8 cellular contexts compared by ENCODE assay signal in genomic region chr21:44793269-44794030, GRCh38. TPM values are rescaled to one million over a fixed set of nuclear protein-coding genes. Genes with fewer than 3 reads are reported as not detected.
DNase-seq lines count a peak whose midpoint lies in the region; ATAC-seq and TF ChIP-seq lines count a peak whose summit lies in the region.

No MANE protein-coding gene starts in this region.

- no peak overlapping the region for H3K4me3 ChIP-seq in CD8-positive, alpha-beta T cell (ENCODE audit: low read depth, low read length)
- H3K4me3 ChIP-seq in brain microvascular endothelial cell (ENCODE audit: low read depth, low read length) = no peak overlapping the region

- peak; percentile 90 for TF ChIP-seq CTCF in CD8-positive, alpha-beta T cell (IDR thresholded peaks at IDR 0.05)
- TF ChIP-seq CTCF in brain microvascular endothelial cell (IDR thresholded peaks at IDR 0.05; ENCODE audit: low read depth, low read length, missing control alignments) = peak; percentile 79

- POLR2A ChIA-PET in CD8-positive, alpha-beta T cell (lab: Charles Lee) = interaction anchor here (1.5 kb wide), 1 partner anchor 283 kb away, joined by 7 read pairs; no protein-coding TSS in a partner anchor

- in situ Hi-C loops in brain microvascular endothelial cell (cut with HindIII; ENCODE audit: low pct_ligation_motif_present, low sequenced_read_pairs) = no loop called here

- H3K27ac Mint-ChIP-seq in CD8-positive, alpha-beta T cell = peak overlapping the region; percentile 49
- peak overlapping the region; percentile 17 for H3K27ac Mint-ChIP-seq in T-helper 1 cell treated with Interleukin-12 subunit alpha and Interleukin-12 subunit beta and Interleukin-4 antibody, amounts not matched to agents 30 μg/mL and 1 μg/mL, for 36 hours
- H3K27ac Mint-ChIP-seq in immature natural killer cell = peak overlapping the region in 3 of 6 donors; percentile 1 to 40 (median 39)

- H3K36me3 Mint-ChIP-seq in CD8-positive, alpha-beta T cell = peaks cover 62% of the 10 kb centered on the region
- peaks cover 27% of the 10 kb centered on the region for H3K36me3 Mint-ChIP-seq in T-helper 1 cell treated with Interleukin-12 subunit alpha and Interleukin-12 subunit beta and Interleukin-4 antibody, amounts not matched to agents 30 μg/mL and 1 μg/mL, for 36 hours (ENCODE audit: low read depth)
- peaks cover 4 to 5% (median 5%) of the 10 kb centered on the region in 3 donors for H3K36me3 Mint-ChIP-seq in immature natural killer cell

- no peak overlapping the region for H3K27ac ChIP-seq in CD8-positive, alpha-beta T cell (ENCODE audit: low read depth, low read length)
- no peak overlapping the region for H3K27ac ChIP-seq in brain microvascular endothelial cell

- no peaks in the 10 kb centered on the region for H3K36me3 ChIP-seq in CD8-positive, alpha-beta T cell (ENCODE audit: insufficient read depth, low read length)
- H3K36me3 ChIP-seq in brain microvascular endothelial cell (replicated peaks) = peaks cover 13% of the 10 kb centered on the region

- no peak overlapping the region for H3K4me3 Mint-ChIP-seq in CD8-positive, alpha-beta T cell
- no peak overlapping the region for H3K4me3 Mint-ChIP-seq in T-helper 1 cell treated with Interleukin-12 subunit alpha and Interleukin-12 subunit beta and Interleukin-4 antibody, amounts not matched to agents 30 μg/mL and 1 μg/mL, for 36 hours
- H3K4me3 Mint-ChIP-seq in immature natural killer cell = no peak overlapping the region

- peak; percentile 97 for ATAC-seq in CD8-positive, alpha-beta T cell
- ATAC-seq in GM21423 (IDR thresholded peaks at IDR 0.05; ENCODE audit: unreplicated experiment) (peak; percentile 72), GM19463 (IDR thresholded peaks at IDR 0.05; ENCODE audit: unreplicated experiment) (no peak)

- no peaks in the 10 kb centered on the region for H3K27me3 Mint-ChIP-seq in CD8-positive, alpha-beta T cell (ENCODE audit: low read depth)
- H3K27me3 Mint-ChIP-seq in T-helper 1 cell treated with Interleukin-12 subunit alpha and Interleukin-12 subunit beta and Interleukin-4 antibody, amounts not matched to agents 30 μg/mL and 1 μg/mL, for 36 hours (ENCODE audit: low read depth) = no peaks in the 10 kb centered on the region
- H3K27me3 Mint-ChIP-seq in immature natural killer cell (ENCODE audit: low read depth in 3 of 3) = no peaks in the 10 kb centered on the region

- intact Hi-C loops in CD8-positive, alpha-beta T cell (cut with DNase I, micrococcal nuclease) = loop anchor here (1.0 to 2.0 kb wide), 3 partner anchors 51 to 283 kb away; no protein-coding TSS in a partner anchor

- CTCF ChIA-PET in CD8-positive, alpha-beta T cell (lab: Charles Lee) = interaction anchor here (0.6 to 4.1 kb wide), 44 partner anchors 9 to 490 kb away, joined by 3 to 118 read pairs (median 4); partner anchors contain the start of gene UBE2G2

- no peaks in the 10 kb centered on the region for H3K27me3 ChIP-seq in CD8-positive, alpha-beta T cell (ENCODE audit: insufficient read depth, low read length)
- H3K27me3 ChIP-seq in brain microvascular endothelial cell (replicated peaks) = no peaks in the 10 kb centered on the region

- peaks cover 10% of the 10 kb centered on the region for H3K4me1 ChIP-seq in CD8-positive, alpha-beta T cell (ENCODE audit: insufficient read depth, low read length)

- no peaks in the 10 kb centered on the region for H3K9me3 Mint-ChIP-seq in CD8-positive, alpha-beta T cell
- no peaks in the 10 kb centered on the region for H3K9me3 Mint-ChIP-seq in T-helper 1 cell treated with Interleukin-12 subunit alpha and Interleukin-12 subunit beta and Interleukin-4 antibody, amounts not matched to agents 30 μg/mL and 1 μg/mL, for 36 hours
- no peaks in the 10 kb centered on the region for H3K9me3 Mint-ChIP-seq in immature natural killer cell

- peaks cover 68% of the 10 kb centered on the region for H3K4me1 Mint-ChIP-seq in CD8-positive, alpha-beta T cell (ENCODE audit: low read depth)
- H3K4me1 Mint-ChIP-seq in T-helper 1 cell treated with Interleukin-12 subunit alpha and Interleukin-12 subunit beta and Interleukin-4 antibody, amounts not matched to agents 30 μg/mL and 1 μg/mL, for 36 hours (ENCODE audit: low read depth) = peaks cover 29% of the 10 kb centered on the region
- peaks cover 13 to 30% of the 10 kb centered on the region in 2 donors for H3K4me1 Mint-ChIP-seq in immature natural killer cell

- H3K9me3 ChIP-seq in CD8-positive, alpha-beta T cell (ENCODE audit: low read length) = no peaks in the 10 kb centered on the region

- peak in 6 of 7 experiments; percentile 29 to 69 (median 54) for DNase-seq in CD8-positive, alpha-beta T cell
- DNase-seq in NCI-H1417 (lab: John Stamatoyannopoulos, UW) = peak; percentile 72 to 84 (median 73)
- DNase-seq in brain microvascular endothelial cell = peak; percentile 39
- DNase-seq in immature natural killer cell = peak; percentile 48 to 61 (median 52)
- peak; percentile 39 to 40 for DNase-seq in stimulated activated CD4-positive, alpha-beta T cell treated with anti-CD3 and anti-CD28 coated beads, Interleukin-2, amount 100 ng/mL, for 24 hours

RNA-seq across cellular contexts. Expression of gene UBE2G2, which starts 8.2 kb away (rescaled TPM):
- 10 to 100 TPM; 88.8 to 89.1 TPM for total RNA-seq in CD8-positive, alpha-beta T cell
- polyA plus RNA-seq in immature natural killer cell = 10 to 100 TPM; 43.6 to 62.9 (median 56.2) TPM

RNA-seq across cellular contexts. Expression of gene SUMO3, which starts 24.4 kb away (rescaled TPM):
- 10 to 100 TPM; 84.7 to 87.3 TPM for total RNA-seq in CD8-positive, alpha-beta T cell
- 10 to 100 TPM; 85.2 to 95.7 (median 87.4) TPM for polyA plus RNA-seq in immature natural killer cell
